2 cellular contexts compared by ENCODE assay signal in the genomic region with DNA sequence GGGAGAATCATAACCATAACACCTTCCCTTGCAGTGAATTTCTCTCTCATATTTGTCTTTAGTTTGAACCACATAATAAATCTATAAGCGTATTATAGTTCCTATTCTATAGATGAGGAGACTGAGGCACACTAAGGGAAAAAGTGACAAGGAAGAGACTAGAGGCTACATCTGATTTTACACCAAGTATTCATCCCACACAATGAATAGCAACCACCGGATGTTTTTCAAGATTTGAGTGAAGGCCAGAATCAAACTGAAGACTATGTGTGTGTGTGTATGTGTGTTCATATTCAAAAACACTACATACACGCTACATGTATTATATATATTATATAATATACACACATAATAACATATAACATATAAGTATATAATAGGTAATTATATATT.
TF ChIP-seq lines count a peak whose summit lies in the region.

No MANE protein-coding gene starts in this region.

TF ChIP-seq in HepG2, 621 proteins besides CTCF, POLR2A, EP300 and RAD21:
- TF ChIP-seq, protein P1, sequence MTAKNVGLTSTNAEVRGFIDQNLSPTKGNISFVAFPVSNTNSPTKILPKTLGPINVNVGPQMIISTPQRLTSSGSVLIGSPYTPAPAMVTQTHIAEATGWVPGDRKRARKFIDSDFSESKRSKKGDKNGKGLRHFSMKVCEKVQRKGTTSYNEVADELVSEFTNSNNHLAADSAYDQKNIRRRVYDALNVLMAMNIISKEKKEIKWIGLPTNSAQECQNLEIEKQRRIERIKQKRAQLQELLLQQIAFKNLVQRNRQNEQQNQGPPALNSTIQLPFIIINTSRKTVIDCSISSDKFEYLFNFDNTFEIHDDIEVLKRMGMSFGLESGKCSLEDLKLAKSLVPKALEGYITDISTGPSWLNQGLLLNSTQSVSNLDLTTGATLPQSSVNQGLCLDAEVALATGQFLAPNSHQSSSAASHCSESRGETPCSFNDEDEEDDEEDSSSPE (CRISPR knock-in tag; IDR thresholded peaks at IDR 0.05), result no peak
- TF ChIP-seq ZNF75D (CRISPR knock-in tag; IDR thresholded peaks at IDR 0.05; ENCODE audit: borderline replicate concordance) (no peak), HDAC6 (IDR thresholded peaks at IDR 0.05; ENCODE audit: low read depth, low read length) (no peak), HNF4G (IDR thresholded peaks at IDR 0.05; ENCODE audit: borderline replicate concordance, low read depth, low read length) (no peak), HNF4G (CRISPR knock-in tag; IDR thresholded peaks at IDR 0.05; ENCODE audit: borderline replicate concordance, low read depth) (no peak), ZNF773 (CRISPR knock-in tag; IDR thresholded peaks at IDR 0.05; ENCODE audit: borderline replicate concordance) (no peak), ZFP41 (CRISPR knock-in tag; IDR thresholded peaks at IDR 0.05; ENCODE audit: borderline replicate concordance) (no peak), ZNF431 (CRISPR knock-in tag; IDR thresholded peaks at IDR 0.05; ENCODE audit: borderline replicate concordance, low read depth) (no peak), MAFK (conservative IDR thresholded peaks at IDR 0.05 in 1 of 2, IDR thresholded peaks at IDR 0.05 in 1 of 2; ENCODE audit: low read length in 2 of 2) (no peak), SSRP1 (CRISPR knock-in tag; IDR thresholded peaks at IDR 0.05) (no peak), ZNF274 (CRISPR knock-in tag; IDR thresholded peaks at IDR 0.05) (no peak)
- TF ChIP-seq, protein P2, sequence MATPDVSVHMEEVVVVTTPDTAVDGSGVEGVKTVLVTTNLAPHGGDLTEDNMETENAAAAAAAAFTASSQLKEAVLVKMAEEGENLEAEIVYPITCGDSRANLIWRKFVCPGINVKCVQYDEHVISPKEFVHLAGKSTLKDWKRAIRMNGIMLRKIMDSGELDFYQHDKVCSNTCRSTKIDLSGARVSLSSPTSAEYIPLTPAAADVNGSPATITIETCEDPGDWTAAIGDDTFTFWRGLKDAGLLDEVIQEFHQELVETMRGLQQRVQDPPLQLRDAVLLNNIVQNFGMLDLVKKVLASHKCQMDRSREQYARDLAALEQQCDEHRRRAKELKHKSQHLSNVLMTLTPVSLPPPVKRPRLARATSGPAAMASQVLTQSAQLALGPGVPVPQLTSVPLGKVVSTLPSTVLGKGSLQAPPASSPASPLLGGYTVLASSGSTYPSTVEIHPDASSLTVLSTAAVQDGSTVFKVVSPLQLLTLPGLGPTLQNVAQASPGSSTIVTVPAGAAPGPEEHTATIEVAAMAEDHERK (CRISPR knock-in tag; IDR thresholded peaks at IDR 0.05; ENCODE audit: low read depth), result no peak

TF ChIP-seq in WTC11, 78 proteins besides CTCF, POLR2A, EP300 and RAD21:
- TF ChIP-seq, protein P3, sequence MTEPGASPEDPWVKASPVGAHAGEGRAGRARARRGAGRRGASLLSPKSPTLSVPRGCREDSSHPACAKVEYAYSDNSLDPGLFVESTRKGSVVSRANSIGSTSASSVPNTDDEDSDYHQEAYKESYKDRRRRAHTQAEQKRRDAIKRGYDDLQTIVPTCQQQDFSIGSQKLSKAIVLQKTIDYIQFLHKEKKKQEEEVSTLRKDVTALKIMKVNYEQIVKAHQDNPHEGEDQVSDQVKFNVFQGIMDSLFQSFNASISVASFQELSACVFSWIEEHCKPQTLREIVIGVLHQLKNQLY (CRISPR knock-in tag; IDR thresholded peaks at IDR 0.05), result no peak
- no peak for TF ChIP-seq SP1 (CRISPR knock-in tag; conservative IDR thresholded peaks at IDR 0.05)
- TF ChIP-seq ELF4 (CRISPR knock-in tag; IDR thresholded peaks at IDR 0.05; ENCODE audit: low read depth), result no peak
- no peak for TF ChIP-seq TEAD4 (CRISPR knock-in tag; IDR thresholded peaks at IDR 0.05)
- no peak for TF ChIP-seq ETV6 (CRISPR knock-in tag; IDR thresholded peaks at IDR 0.05)
- no peak for TF ChIP-seq KAT7 (CRISPR knock-in tag; IDR thresholded peaks at IDR 0.05; ENCODE audit: borderline replicate concordance)
- no peak for TF ChIP-seq JUN (CRISPR knock-in tag; IDR thresholded peaks at IDR 0.05)
- TF ChIP-seq, protein P4, sequence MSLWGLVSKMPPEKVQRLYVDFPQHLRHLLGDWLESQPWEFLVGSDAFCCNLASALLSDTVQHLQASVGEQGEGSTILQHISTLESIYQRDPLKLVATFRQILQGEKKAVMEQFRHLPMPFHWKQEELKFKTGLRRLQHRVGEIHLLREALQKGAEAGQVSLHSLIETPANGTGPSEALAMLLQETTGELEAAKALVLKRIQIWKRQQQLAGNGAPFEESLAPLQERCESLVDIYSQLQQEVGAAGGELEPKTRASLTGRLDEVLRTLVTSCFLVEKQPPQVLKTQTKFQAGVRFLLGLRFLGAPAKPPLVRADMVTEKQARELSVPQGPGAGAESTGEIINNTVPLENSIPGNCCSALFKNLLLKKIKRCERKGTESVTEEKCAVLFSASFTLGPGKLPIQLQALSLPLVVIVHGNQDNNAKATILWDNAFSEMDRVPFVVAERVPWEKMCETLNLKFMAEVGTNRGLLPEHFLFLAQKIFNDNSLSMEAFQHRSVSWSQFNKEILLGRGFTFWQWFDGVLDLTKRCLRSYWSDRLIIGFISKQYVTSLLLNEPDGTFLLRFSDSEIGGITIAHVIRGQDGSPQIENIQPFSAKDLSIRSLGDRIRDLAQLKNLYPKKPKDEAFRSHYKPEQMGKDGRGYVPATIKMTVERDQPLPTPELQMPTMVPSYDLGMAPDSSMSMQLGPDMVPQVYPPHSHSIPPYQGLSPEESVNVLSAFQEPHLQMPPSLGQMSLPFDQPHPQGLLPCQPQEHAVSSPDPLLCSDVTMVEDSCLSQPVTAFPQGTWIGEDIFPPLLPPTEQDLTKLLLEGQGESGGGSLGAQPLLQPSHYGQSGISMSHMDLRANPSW (CRISPR knock-in tag; conservative IDR thresholded peaks at IDR 0.05; ENCODE audit: low read depth), result no peak
- no peak for TF ChIP-seq HMGA2 (CRISPR knock-in tag; IDR thresholded peaks at IDR 0.05)
- TF ChIP-seq SMAD3 (CRISPR knock-in tag; IDR thresholded peaks at IDR 0.05; ENCODE audit: borderline replicate concordance), result no peak
- TF ChIP-seq, protein P5, sequence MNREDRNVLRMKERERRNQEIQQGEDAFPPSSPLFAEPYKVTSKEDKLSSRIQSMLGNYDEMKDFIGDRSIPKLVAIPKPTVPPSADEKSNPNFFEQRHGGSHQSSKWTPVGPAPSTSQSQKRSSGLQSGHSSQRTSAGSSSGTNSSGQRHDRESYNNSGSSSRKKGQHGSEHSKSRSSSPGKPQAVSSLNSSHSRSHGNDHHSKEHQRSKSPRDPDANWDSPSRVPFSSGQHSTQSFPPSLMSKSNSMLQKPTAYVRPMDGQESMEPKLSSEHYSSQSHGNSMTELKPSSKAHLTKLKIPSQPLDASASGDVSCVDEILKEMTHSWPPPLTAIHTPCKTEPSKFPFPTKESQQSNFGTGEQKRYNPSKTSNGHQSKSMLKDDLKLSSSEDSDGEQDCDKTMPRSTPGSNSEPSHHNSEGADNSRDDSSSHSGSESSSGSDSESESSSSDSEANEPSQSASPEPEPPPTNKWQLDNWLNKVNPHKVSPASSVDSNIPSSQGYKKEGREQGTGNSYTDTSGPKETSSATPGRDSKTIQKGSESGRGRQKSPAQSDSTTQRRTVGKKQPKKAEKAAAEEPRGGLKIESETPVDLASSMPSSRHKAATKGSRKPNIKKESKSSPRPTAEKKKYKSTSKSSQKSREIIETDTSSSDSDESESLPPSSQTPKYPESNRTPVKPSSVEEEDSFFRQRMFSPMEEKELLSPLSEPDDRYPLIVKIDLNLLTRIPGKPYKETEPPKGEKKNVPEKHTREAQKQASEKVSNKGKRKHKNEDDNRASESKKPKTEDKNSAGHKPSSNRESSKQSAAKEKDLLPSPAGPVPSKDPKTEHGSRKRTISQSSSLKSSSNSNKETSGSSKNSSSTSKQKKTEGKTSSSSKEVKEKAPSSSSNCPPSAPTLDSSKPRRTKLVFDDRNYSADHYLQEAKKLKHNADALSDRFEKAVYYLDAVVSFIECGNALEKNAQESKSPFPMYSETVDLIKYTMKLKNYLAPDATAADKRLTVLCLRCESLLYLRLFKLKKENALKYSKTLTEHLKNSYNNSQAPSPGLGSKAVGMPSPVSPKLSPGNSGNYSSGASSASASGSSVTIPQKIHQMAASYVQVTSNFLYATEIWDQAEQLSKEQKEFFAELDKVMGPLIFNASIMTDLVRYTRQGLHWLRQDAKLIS (CRISPR knock-in tag; IDR thresholded peaks at IDR 0.05; ENCODE audit: borderline replicate concordance), result no peak
- no peak for TF ChIP-seq ZNF423 (CRISPR knock-in tag; IDR thresholded peaks at IDR 0.05)
- TF ChIP-seq RORB (CRISPR knock-in tag; IDR thresholded peaks at IDR 0.05), result no peak
- no peak for TF ChIP-seq ATF1 (CRISPR knock-in tag; IDR thresholded peaks at IDR 0.05)
